Comparison of ENCODE assay signal across 1 cellular context in the genomic region with DNA sequence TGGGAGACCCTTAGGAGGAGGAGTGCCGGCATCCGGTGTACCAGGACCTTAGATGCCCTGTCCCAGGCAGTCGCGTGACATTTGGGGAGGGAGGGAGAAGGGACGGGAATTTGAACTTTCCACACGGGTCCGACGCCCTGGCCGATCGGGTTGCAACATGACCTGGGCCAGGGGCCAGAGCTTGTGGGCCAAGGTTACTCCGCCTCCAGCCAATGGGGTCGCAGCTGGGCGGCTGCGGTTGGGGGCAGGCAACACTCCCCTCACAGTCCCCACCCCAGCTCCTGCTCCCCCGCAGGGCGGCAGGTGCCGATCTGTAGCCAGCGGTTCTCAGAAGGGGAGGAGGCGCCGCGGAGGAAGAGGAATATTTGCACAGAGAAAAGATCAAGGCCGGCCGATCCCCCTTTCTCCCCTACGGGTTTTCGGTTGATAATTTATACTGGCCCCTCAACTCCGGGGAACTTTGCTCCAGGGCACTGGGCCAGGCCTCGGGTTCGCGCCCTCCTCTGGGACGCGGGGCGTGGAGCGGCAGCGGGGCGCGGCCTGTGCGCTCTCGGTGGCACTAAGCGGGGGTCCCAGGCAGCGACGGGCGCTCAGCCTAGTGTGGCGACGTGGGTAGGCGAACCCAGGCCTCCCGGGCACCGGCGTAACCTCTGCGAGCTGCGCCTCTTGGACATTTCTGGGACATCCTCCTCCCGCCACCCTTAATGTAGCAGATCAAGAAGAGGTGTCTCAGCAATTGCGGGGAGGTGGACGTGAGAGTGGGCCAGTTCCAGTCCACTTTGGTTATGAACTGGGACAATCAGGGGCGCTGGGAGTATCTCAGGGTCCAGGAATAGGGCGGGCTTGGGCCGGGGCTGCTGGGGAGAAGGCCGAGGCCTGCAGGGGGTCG.
TF ChIP-seq lines count a peak whose summit lies in the region.

No MANE protein-coding gene starts in this region.

TF ChIP-seq in HepG2, 621 proteins besides CTCF, POLR2A, EP300 and RAD21 (continued from another document and continues in another):
- TF ChIP-seq, protein P1, sequence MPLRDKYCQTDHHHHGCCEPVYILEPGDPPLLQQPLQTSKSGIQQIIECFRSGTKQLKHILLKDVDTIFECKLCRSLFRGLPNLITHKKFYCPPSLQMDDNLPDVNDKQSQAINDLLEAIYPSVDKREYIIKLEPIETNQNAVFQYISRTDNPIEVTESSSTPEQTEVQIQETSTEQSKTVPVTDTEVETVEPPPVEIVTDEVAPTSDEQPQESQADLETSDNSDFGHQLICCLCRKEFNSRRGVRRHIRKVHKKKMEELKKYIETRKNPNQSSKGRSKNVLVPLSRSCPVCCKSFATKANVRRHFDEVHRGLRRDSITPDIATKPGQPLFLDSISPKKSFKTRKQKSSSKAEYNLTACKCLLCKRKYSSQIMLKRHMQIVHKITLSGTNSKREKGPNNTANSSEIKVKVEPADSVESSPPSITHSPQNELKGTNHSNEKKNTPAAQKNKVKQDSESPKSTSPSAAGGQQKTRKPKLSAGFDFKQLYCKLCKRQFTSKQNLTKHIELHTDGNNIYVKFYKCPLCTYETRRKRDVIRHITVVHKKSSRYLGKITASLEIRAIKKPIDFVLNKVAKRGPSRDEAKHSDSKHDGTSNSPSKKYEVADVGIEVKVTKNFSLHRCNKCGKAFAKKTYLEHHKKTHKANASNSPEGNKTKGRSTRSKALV (CRISPR knock-in tag; IDR thresholded peaks at IDR 0.05) = peak; percentile 73
- TF ChIP-seq FOSL2 (CRISPR knock-in tag; IDR thresholded peaks at IDR 0.05) = peak; percentile 65
- TF ChIP-seq MED1 (CRISPR knock-in tag; IDR thresholded peaks at IDR 0.05) = peak; percentile 94
- TF ChIP-seq SRSF4 (IDR thresholded peaks at IDR 0.05; ENCODE audit: low read depth, low read length, poor library complexity, severe bottlenecking) = peak; percentile 78
- TF ChIP-seq ZNF790 (CRISPR knock-in tag; IDR thresholded peaks at IDR 0.05; ENCODE audit: borderline replicate concordance) = peak; percentile 81; the same call in 1 of the 2 replicates
- no peak for TF ChIP-seq JARID2 (CRISPR knock-in tag; IDR thresholded peaks at IDR 0.05; ENCODE audit: insufficient replicate concordance)
- 0 out of 2 replicates have a peak, but pooled peaks have one; percentile 68 for TF ChIP-seq GZF1 (CRISPR knock-in tag; IDR thresholded peaks at IDR 0.05)
- TF ChIP-seq ZNF556 (CRISPR knock-in tag; IDR thresholded peaks at IDR 0.05; ENCODE audit: borderline replicate concordance) = 0 out of 2 replicates have a peak, but pooled peaks have one; percentile 15
- TF ChIP-seq, protein P2, sequence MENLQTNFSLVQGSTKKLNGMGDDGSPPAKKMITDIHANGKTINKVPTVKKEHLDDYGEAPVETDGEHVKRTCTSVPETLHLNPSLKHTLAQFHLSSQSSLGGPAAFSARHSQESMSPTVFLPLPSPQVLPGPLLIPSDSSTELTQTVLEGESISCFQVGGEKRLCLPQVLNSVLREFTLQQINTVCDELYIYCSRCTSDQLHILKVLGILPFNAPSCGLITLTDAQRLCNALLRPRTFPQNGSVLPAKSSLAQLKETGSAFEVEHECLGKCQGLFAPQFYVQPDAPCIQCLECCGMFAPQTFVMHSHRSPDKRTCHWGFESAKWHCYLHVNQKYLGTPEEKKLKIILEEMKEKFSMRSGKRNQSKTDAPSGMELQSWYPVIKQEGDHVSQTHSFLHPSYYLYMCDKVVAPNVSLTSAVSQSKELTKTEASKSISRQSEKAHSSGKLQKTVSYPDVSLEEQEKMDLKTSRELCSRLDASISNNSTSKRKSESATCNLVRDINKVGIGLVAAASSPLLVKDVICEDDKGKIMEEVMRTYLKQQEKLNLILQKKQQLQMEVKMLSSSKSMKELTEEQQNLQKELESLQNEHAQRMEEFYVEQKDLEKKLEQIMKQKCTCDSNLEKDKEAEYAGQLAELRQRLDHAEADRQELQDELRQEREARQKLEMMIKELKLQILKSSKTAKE (CRISPR knock-in tag; IDR thresholded peaks at IDR 0.05; ENCODE audit: borderline replicate concordance) = peak; percentile 94
- no peak for TF ChIP-seq TCF7L2 (IDR thresholded peaks at IDR 0.05; ENCODE audit: low read depth, low read length)
- TF ChIP-seq CC2D1A (CRISPR knock-in tag; IDR thresholded peaks at IDR 0.05) = 0 out of 2 replicates have a peak, but pooled peaks have one; percentile 24
- 0 out of 2 replicates have a peak, but pooled peaks have one; percentile 3 for TF ChIP-seq ZNF674 (CRISPR knock-in tag; IDR thresholded peaks at IDR 0.05; ENCODE audit: low read depth)
- no peak for TF ChIP-seq CCAR2 (optimal IDR thresholded peaks at IDR 0.05; ENCODE audit: low read depth, low read length)
- no peak for TF ChIP-seq TMF1 (CRISPR knock-in tag; IDR thresholded peaks at IDR 0.05; ENCODE audit: low read depth)
- no peak for TF ChIP-seq GTF3A (CRISPR knock-in tag; conservative IDR thresholded peaks at IDR 0.05)
- TF ChIP-seq ZNF577 (CRISPR knock-in tag; IDR thresholded peaks at IDR 0.05; ENCODE audit: borderline replicate concordance, low read depth) = 0 out of 2 replicates have a peak, but pooled peaks have one; percentile 69
- TF ChIP-seq ZNF230 (CRISPR knock-in tag; IDR thresholded peaks at IDR 0.05) = no peak
- peak; percentile 99 for TF ChIP-seq AGO2 (optimal IDR thresholded peaks at IDR 0.05; ENCODE audit: low read depth, low read length)
- TF ChIP-seq, protein P3, sequence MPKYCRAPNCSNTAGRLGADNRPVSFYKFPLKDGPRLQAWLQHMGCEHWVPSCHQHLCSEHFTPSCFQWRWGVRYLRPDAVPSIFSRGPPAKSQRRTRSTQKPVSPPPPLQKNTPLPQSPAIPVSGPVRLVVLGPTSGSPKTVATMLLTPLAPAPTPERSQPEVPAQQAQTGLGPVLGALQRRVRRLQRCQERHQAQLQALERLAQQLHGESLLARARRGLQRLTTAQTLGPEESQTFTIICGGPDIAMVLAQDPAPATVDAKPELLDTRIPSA (CRISPR knock-in tag; IDR thresholded peaks at IDR 0.05; ENCODE audit: borderline replicate concordance) = no peak
- TF ChIP-seq ARNTL (CRISPR knock-in tag; IDR thresholded peaks at IDR 0.05) = peak; percentile 92
- TF ChIP-seq, protein P4, sequence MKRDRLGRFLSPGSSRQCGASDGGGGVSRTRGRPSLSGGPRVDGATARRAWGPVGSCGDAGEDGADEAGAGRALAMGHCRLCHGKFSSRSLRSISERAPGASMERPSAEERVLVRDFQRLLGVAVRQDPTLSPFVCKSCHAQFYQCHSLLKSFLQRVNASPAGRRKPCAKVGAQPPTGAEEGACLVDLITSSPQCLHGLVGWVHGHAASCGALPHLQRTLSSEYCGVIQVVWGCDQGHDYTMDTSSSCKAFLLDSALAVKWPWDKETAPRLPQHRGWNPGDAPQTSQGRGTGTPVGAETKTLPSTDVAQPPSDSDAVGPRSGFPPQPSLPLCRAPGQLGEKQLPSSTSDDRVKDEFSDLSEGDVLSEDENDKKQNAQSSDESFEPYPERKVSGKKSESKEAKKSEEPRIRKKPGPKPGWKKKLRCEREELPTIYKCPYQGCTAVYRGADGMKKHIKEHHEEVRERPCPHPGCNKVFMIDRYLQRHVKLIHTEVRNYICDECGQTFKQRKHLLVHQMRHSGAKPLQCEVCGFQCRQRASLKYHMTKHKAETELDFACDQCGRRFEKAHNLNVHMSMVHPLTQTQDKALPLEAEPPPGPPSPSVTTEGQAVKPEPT (CRISPR knock-in tag; IDR thresholded peaks at IDR 0.05; ENCODE audit: low read depth) = peak; percentile 39; the same call in 1 of the 2 replicates
- no peak for TF ChIP-seq MBD4 (IDR thresholded peaks at IDR 0.05; ENCODE audit: borderline replicate concordance, low read length)
- TF ChIP-seq ZNF678 (CRISPR knock-in tag; IDR thresholded peaks at IDR 0.05) = 0 out of 2 replicates have a peak, but pooled peaks have one; percentile 29
- TF ChIP-seq, protein P5, sequence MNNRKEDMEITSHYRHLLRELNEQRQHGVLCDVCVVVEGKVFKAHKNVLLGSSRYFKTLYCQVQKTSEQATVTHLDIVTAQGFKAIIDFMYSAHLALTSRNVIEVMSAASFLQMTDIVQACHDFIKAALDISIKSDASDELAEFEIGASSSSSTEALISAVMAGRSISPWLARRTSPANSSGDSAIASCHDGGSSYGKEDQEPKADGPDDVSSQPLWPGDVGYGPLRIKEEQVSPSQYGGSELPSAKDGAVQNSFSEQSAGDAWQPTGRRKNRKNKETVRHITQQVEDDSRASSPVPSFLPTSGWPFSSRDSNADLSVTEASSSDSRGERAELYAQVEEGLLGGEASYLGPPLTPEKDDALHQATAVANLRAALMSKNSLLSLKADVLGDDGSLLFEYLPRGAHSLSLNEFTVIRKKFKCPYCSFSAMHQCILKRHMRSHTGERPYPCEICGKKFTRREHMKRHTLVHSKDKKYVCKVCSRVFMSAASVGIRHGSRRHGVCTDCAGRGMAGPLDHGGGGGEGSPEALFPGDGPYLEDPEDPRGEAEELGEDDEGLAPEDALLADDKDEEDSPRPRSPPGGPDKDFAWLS (CRISPR knock-in tag; IDR thresholded peaks at IDR 0.05; ENCODE audit: borderline replicate concordance) = no peak
- TF ChIP-seq GFI1 (CRISPR knock-in tag; IDR thresholded peaks at IDR 0.05; ENCODE audit: borderline replicate concordance) = peak; percentile 78
- peak; percentile 83 for TF ChIP-seq TCF7 (IDR thresholded peaks at IDR 0.05; ENCODE audit: low read depth)
- TF ChIP-seq TRIM24 (CRISPR knock-in tag; IDR thresholded peaks at IDR 0.05) = 0 out of 2 replicates have a peak, but pooled peaks have one; percentile 18
- no peak for TF ChIP-seq ZFP36L1 (CRISPR knock-in tag; IDR thresholded peaks at IDR 0.05)
- no peak; the same call in 1 of the 2 replicates for TF ChIP-seq ZKSCAN1 (IDR thresholded peaks at IDR 0.05; ENCODE audit: low read length)
- peak; percentile 39; the same call in 1 of the 2 replicates for TF ChIP-seq ZNF292 (CRISPR knock-in tag; IDR thresholded peaks at IDR 0.05; ENCODE audit: borderline replicate concordance, low read depth)
- TF ChIP-seq, protein P6, sequence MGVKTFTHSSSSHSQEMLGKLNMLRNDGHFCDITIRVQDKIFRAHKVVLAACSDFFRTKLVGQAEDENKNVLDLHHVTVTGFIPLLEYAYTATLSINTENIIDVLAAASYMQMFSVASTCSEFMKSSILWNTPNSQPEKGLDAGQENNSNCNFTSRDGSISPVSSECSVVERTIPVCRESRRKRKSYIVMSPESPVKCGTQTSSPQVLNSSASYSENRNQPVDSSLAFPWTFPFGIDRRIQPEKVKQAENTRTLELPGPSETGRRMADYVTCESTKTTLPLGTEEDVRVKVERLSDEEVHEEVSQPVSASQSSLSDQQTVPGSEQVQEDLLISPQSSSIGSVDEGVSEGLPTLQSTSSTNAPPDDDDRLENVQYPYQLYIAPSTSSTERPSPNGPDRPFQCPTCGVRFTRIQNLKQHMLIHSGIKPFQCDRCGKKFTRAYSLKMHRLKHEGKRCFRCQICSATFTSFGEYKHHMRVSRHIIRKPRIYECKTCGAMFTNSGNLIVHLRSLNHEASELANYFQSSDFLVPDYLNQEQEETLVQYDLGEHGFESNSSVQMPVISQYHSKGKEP (CRISPR knock-in tag; IDR thresholded peaks at IDR 0.05) = no peak
- no peak for TF ChIP-seq SP2 (CRISPR knock-in tag; IDR thresholded peaks at IDR 0.05)
- TF ChIP-seq MED8 (CRISPR knock-in tag; IDR thresholded peaks at IDR 0.05; ENCODE audit: insufficient replicate concordance) = peak; percentile 57
- no peak for TF ChIP-seq SUZ12 (IDR thresholded peaks at IDR 0.05; ENCODE audit: low read depth, low read length)
- TF ChIP-seq FLYWCH1 (CRISPR knock-in tag; IDR thresholded peaks at IDR 0.05) = no peak
- TF ChIP-seq ZBTB42 (CRISPR knock-in tag; IDR thresholded peaks at IDR 0.05) = 0 out of 2 replicates have a peak, but pooled peaks have one; percentile 82
- TF ChIP-seq NKX3-1 (CRISPR knock-in tag; IDR thresholded peaks at IDR 0.05) = no peak
- no peak for TF ChIP-seq ZNF34 (CRISPR knock-in tag; IDR thresholded peaks at IDR 0.05; ENCODE audit: borderline replicate concordance)
- TF ChIP-seq ZNF207 (IDR thresholded peaks at IDR 0.05; ENCODE audit: borderline replicate concordance) = no peak
- peak; percentile 71; the same call in 1 of the 2 replicates for TF ChIP-seq HNRNPL (IDR thresholded peaks at IDR 0.05; ENCODE audit: low read depth, low read length)
- TF ChIP-seq ZNF121 (CRISPR knock-in tag; IDR thresholded peaks at IDR 0.05) = peak; percentile 58; the same call in 1 of the 2 replicates
- TF ChIP-seq IRF2 (CRISPR knock-in tag; IDR thresholded peaks at IDR 0.05) = peak; percentile 73; the same call in 1 of the 2 replicates
- no peak; the same call in 1 of the 2 replicates for TF ChIP-seq ZNF558 (CRISPR knock-in tag; IDR thresholded peaks at IDR 0.05; ENCODE audit: borderline replicate concordance)
- peak; percentile 92 for TF ChIP-seq SP5 (CRISPR knock-in tag; IDR thresholded peaks at IDR 0.05; ENCODE audit: borderline replicate concordance, low read depth)
- TF ChIP-seq TP53 (CRISPR knock-in tag; conservative IDR thresholded peaks at IDR 0.05) = no peak
- peak; percentile 24; the same call in 1 of the 2 replicates for TF ChIP-seq MEIS2 (CRISPR knock-in tag; IDR thresholded peaks at IDR 0.05)
- TF ChIP-seq ZNF282 (IDR thresholded peaks at IDR 0.05; ENCODE audit: partially characterized antibody) = no peak
- TF ChIP-seq ELF3 (CRISPR knock-in tag; IDR thresholded peaks at IDR 0.05) = peak; percentile 42; the same call in 1 of the 2 replicates
- TF ChIP-seq, protein P7, sequence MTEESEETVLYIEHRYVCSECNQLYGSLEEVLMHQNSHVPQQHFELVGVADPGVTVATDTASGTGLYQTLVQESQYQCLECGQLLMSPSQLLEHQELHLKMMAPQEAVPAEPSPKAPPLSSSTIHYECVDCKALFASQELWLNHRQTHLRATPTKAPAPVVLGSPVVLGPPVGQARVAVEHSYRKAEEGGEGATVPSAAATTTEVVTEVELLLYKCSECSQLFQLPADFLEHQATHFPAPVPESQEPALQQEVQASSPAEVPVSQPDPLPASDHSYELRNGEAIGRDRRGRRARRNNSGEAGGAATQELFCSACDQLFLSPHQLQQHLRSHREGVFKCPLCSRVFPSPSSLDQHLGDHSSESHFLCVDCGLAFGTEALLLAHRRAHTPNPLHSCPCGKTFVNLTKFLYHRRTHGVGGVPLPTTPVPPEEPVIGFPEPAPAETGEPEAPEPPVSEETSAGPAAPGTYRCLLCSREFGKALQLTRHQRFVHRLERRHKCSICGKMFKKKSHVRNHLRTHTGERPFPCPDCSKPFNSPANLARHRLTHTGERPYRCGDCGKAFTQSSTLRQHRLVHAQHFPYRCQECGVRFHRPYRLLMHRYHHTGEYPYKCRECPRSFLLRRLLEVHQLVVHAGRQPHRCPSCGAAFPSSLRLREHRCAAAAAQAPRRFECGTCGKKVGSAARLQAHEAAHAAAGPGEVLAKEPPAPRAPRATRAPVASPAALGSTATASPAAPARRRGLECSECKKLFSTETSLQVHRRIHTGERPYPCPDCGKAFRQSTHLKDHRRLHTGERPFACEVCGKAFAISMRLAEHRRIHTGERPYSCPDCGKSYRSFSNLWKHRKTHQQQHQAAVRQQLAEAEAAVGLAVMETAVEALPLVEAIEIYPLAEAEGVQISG (CRISPR knock-in tag; IDR thresholded peaks at IDR 0.05) = peak; percentile 69
- TF ChIP-seq ARNT (IDR thresholded peaks at IDR 0.05) = no peak
- peak; percentile 95 for TF ChIP-seq ESRRA (CRISPR knock-in tag; IDR thresholded peaks at IDR 0.05; ENCODE audit: low read depth)
- TF ChIP-seq HOXA9 (CRISPR knock-in tag; IDR thresholded peaks at IDR 0.05; ENCODE audit: borderline replicate concordance) = no peak
- TF ChIP-seq FIP1L1 (IDR thresholded peaks at IDR 0.05; ENCODE audit: borderline replicate concordance, insufficient read depth, low read depth, low read length) = no peak
- 0 out of 2 replicates have a peak, but pooled peaks have one; percentile 35 for TF ChIP-seq ZNF672 (CRISPR knock-in tag; IDR thresholded peaks at IDR 0.05)
- no peak; the same call in 1 of the 2 replicates for TF ChIP-seq ARHGAP35 (CRISPR knock-in tag; IDR thresholded peaks at IDR 0.05; ENCODE audit: borderline replicate concordance)
- no peak for TF ChIP-seq ZNF850 (CRISPR knock-in tag; conservative IDR thresholded peaks at IDR 0.05)
- TF ChIP-seq HMG20B (CRISPR knock-in tag; conservative IDR thresholded peaks at IDR 0.05) = peak; percentile 90
